Comparison of ENCODE assay signal across 9 cellular contexts in genomic region chr6:148619891-148620290, GRCh38.
"Had no signal": no experiment of that assay in that cellular context is flagged by ENCODE, and none has a peak within 500 bp of the region (broad histone marks: within the 10 kb centered on the region; RNA-seq: fewer than 3 reads in every experiment).

No MANE protein-coding gene starts in this region.

- DNase-seq: GM23248, GOT3, H7, HFFc6 had no signal

- H3K9me3 Mint-ChIP-seq: HFFc6, IgD-negative memory B cell had no signal

- H3K36me3 ChIP-seq: HAP-1 had no signal

- H3K9ac ChIP-seq: GM23248 had no signal

- H3K4me3 Mint-ChIP-seq: HFFc6, IgD-negative memory B cell had no signal

- H3K4me1 ChIP-seq: HAP-1 had no signal

- ATAC-seq: HCT116, HepG2 had no signal

- H3K27ac Mint-ChIP-seq: HFFc6 had no signal

- H3K4me3 ChIP-seq: GM23248, HAP-1 had no signal

- H3K27ac ChIP-seq: GM23248, HL-60 had no signal

- H3K9me3 ChIP-seq: HAP-1 had no signal

- H2AFZ ChIP-seq: GM23248 had no signal

- H3K36me3 Mint-ChIP-seq: IgD-negative memory B cell had no signal
